35 cellular contexts compared by ENCODE assay signal in genomic region chr22:23353696-23354095, GRCh38.
DNase-seq lines count a peak whose midpoint lies in the region; ATAC-seq and TF ChIP-seq lines count a peak whose summit lies in the region.
"Had no signal": no experiment of that assay in that cellular context is flagged by ENCODE, and none has a peak within 500 bp of the region (broad histone marks: within the 10 kb centered on the region; RNA-seq: fewer than 3 reads in every experiment).

No MANE protein-coding gene starts in this region.

- TF ChIP-seq CTCF in natural killer cell (IDR thresholded peaks at IDR 0.05), result no peak
- TF ChIP-seq CTCF in esophagus muscularis mucosa (IDR thresholded peaks at IDR 0.05), result no peak
- TF ChIP-seq CTCF in mesothelial cell of epicardium (IDR thresholded peaks at IDR 0.05; ENCODE audit: unreplicated experiment), result no peak

- no peaks in the 10 kb centered on the region for H3K36me3 ChIP-seq in esophagus muscularis mucosa
- H3K36me3 ChIP-seq: BE2C; BLaER1; BLaER1 treated with 17β-estradiol and CSF1 and Interleukin-3, amounts not matched to agents 10 nM and 100 nM had no signal

- intact Hi-C loops in natural killer cell (cut with micrococcal nuclease) (no loop called here), esophagus muscularis mucosa (cut with DNase I) (no loop called here)

- TF ChIP-seq POLR2A in esophagus muscularis mucosa (IDR thresholded peaks at IDR 0.05; ENCODE audit: low read depth), result no peak

- no peak overlapping the region for H3K27ac Mint-ChIP-seq in natural killer cell treated with Interleukin-12 subunit alpha and Interleukin-12 subunit beta and Interleukin-15 and Interleukin-18, amount 100 ng/mL, for 72 hours
- H3K27ac Mint-ChIP-seq in natural killer cell (no peak overlapping the region), mesothelial cell of epicardium (no peak overlapping the region)
- H3K27ac Mint-ChIP-seq: B cell; CD4-positive, alpha-beta memory T cell; CD4-positive, alpha-beta T cell; CD4-positive, CD25-positive, alpha-beta regulatory T cell; CD8-positive, alpha-beta T cell had no signal

- ATAC-seq in natural killer cell treated with Interleukin-12 subunit alpha and Interleukin-12 subunit beta and Interleukin-15 and Interleukin-18, amount 100 ng/mL, for 72 hours, result no peak
- ATAC-seq in natural killer cell, result no peak
- ATAC-seq: A549; CD8-positive, alpha-beta T cell had no signal

- 87% methylated on average over 1 of the region's 1 CpG for WGBS in esophagus muscularis mucosa

- H3K27me3 Mint-ChIP-seq in natural killer cell treated with Interleukin-12 subunit alpha and Interleukin-12 subunit beta and Interleukin-15 and Interleukin-18, amount 100 ng/mL, for 72 hours, result peaks cover 8 to 36% of the 10 kb centered on the region in 2 donors
- peaks cover 15 to 23% of the 10 kb centered on the region in 2 donors for H3K27me3 Mint-ChIP-seq in natural killer cell (ENCODE audit: low read depth in 2 of 2)
- H3K27me3 Mint-ChIP-seq in mesothelial cell of epicardium (ENCODE audit: low read depth), result peaks cover 54% of the 10 kb centered on the region

- no peak overlapping the region for H3K27ac ChIP-seq in esophagus muscularis mucosa (replicated peaks in 1 of 4)
- H3K27ac ChIP-seq: 22Rv1; A549; BLaER1; BLaER1 treated with 17β-estradiol and CSF1 and Interleukin-3, amounts not matched to agents 10 nM and 100 nM; C4-2B had no signal

- H3K36me3 Mint-ChIP-seq in natural killer cell treated with Interleukin-12 subunit alpha and Interleukin-12 subunit beta and Interleukin-15 and Interleukin-18, amount 100 ng/mL, for 72 hours, result no peaks in the 10 kb centered on the region
- H3K36me3 Mint-ChIP-seq in natural killer cell (no peaks in the 10 kb centered on the region), mesothelial cell of epicardium (no peaks in the 10 kb centered on the region)
- H3K36me3 Mint-ChIP-seq: CD14-positive monocyte; CD4-positive, alpha-beta memory T cell; CD4-positive, CD25-positive, alpha-beta regulatory T cell; CD8-positive, alpha-beta memory T cell; CD8-positive, alpha-beta T cell had no signal

- peak; percentile 28 for DNase-seq in activated CD8-positive, alpha-beta memory T cell treated with anti-CD3 and anti-CD28 coated beads for 24 hours
- no peak for DNase-seq in activated CD8-positive, alpha-beta memory T cell treated with anti-CD3 and anti-CD28 coated beads, Interleukin-2, amount 50 U/mL, for 4 hours
- peak; percentile 16 for DNase-seq in natural killer cell treated with Interleukin-12 subunit alpha and Interleukin-12 subunit beta and Interleukin-15 and Interleukin-18, amount 100 ng/mL, for 72 hours (ENCODE audit: low spot score)
- no peak for DNase-seq in natural killer cell
- peak; percentile 87 for DNase-seq in esophagus muscularis mucosa (ENCODE audit: extremely low spot score)
- peak; percentile 0 for DNase-seq in iPS-NIHi7 (ENCODE audit: extremely low spot score)
- DNase-seq in ureter (ENCODE audit: low spot score), result no peak
- no peak for DNase-seq in mesothelial cell of epicardium (ENCODE audit: low spot score in 2 of 2, unreplicated experiment in 2 of 2)
- DNase-seq: 8988T; ACHN; AML-193; BE2C; C1 segment of cervical spinal cord; Caco-2; Calu3; CD4-positive, alpha-beta memory T cell; CD4-positive, alpha-beta T cell; CD4-positive, CD25-positive, alpha-beta regulatory T cell; CD8-positive, alpha-beta memory T cell; CD8-positive, alpha-beta T cell; COR-L47; DMS 273 treated with DMSO at 0.1 percent for 48 hours; DMS153; DMS53; DMS79; DMS79 treated with DMSO at 0.1 percent for 48 hours; DND-41; EL had no signal

- no peaks in the 10 kb centered on the region for H3K4me1 ChIP-seq in esophagus muscularis mucosa
- H3K4me1 ChIP-seq: A549; BE2C; BLaER1; BLaER1 treated with 17β-estradiol and CSF1 and Interleukin-3, amounts not matched to agents 10 nM and 100 nM; Caco-2 had no signal

- no peaks in the 10 kb centered on the region for H3K4me1 Mint-ChIP-seq in natural killer cell treated with Interleukin-12 subunit alpha and Interleukin-12 subunit beta and Interleukin-15 and Interleukin-18, amount 100 ng/mL, for 72 hours (ENCODE audit: low read depth in 2 of 2)
- H3K4me1 Mint-ChIP-seq in natural killer cell (no peaks in the 10 kb centered on the region), mesothelial cell of epicardium (peaks cover 11% of the 10 kb centered on the region)
- H3K4me1 Mint-ChIP-seq: B cell, CD14-positive monocyte had no signal

- no peak overlapping the region for H3K4me3 Mint-ChIP-seq in natural killer cell treated with Interleukin-12 subunit alpha and Interleukin-12 subunit beta and Interleukin-15 and Interleukin-18, amount 100 ng/mL, for 72 hours
- H3K4me3 Mint-ChIP-seq in natural killer cell (no peak overlapping the region), mesothelial cell of epicardium (no peak overlapping the region)
- H3K4me3 Mint-ChIP-seq: B cell; CD14-positive monocyte; CD4-positive, alpha-beta memory T cell; CD4-positive, alpha-beta T cell; CD4-positive, CD25-positive, alpha-beta regulatory T cell; CD8-positive, alpha-beta memory T cell; CD8-positive, alpha-beta T cell had no signal

- H3K4me3 ChIP-seq in esophagus muscularis mucosa, result no peak overlapping the region
- H3K4me3 ChIP-seq: A549; BLaER1; BLaER1 treated with 17β-estradiol and CSF1 and Interleukin-3, amounts not matched to agents 10 nM and 100 nM had no signal

- no peaks in the 10 kb centered on the region for H3K9me3 ChIP-seq in esophagus muscularis mucosa
- H3K9me3 ChIP-seq: A549; BE2C; BLaER1; BLaER1 treated with 17β-estradiol and CSF1 and Interleukin-3, amounts not matched to agents 10 nM and 100 nM; Caco-2 had no signal

- peaks cover 0 to 22% (median 0%) of the 10 kb centered on the region in 4 donors for H3K27me3 ChIP-seq in esophagus muscularis mucosa
- H3K27me3 ChIP-seq: BE2C; BLaER1; BLaER1 treated with 17β-estradiol and CSF1 and Interleukin-3, amounts not matched to agents 10 nM and 100 nM had no signal

- no peaks in the 10 kb centered on the region for H3K9me3 Mint-ChIP-seq in natural killer cell treated with Interleukin-12 subunit alpha and Interleukin-12 subunit beta and Interleukin-15 and Interleukin-18, amount 100 ng/mL, for 72 hours
- no peaks in the 10 kb centered on the region for H3K9me3 Mint-ChIP-seq in natural killer cell
- H3K9me3 Mint-ChIP-seq in mesothelial cell of epicardium, result no peaks in the 10 kb centered on the region
- H3K9me3 Mint-ChIP-seq: CD14-positive monocyte; CD4-positive, alpha-beta memory T cell; CD4-positive, alpha-beta T cell; CD8-positive, alpha-beta T cell had no signal

- TF ChIP-seq EP300 in esophagus muscularis mucosa (IDR thresholded peaks at IDR 0.05), result no peak

Comparison
In these comparisons a context has a peak if more than half of its experiments do, and no peak if none do; other contexts are left out.
1. DNase-seq: peak in activated CD8-positive, alpha-beta memory T cell treated with anti-CD3 and anti-CD28 coated beads for 24 hours (single experiment), natural killer cell treated with Interleukin-12 subunit alpha and Interleukin-12 subunit beta and Interleukin-15 and Interleukin-18, amount 100 ng/mL, for 72 hours (single experiment), esophagus muscularis mucosa (single experiment) and iPS-NIHi7 (single experiment); none in activated CD8-positive, alpha-beta memory T cell treated with anti-CD3 and anti-CD28 coated beads, Interleukin-2, amount 50 U/mL, for 4 hours (single experiment), natural killer cell (single experiment), ureter (single experiment) and mesothelial cell of epicardium (0 of 2).